In genomic region chr7:922334-923107, GRCh38 we compare ENCODE assay signal across 8 cellular contexts. TPM values are rescaled to one million over a fixed set of nuclear protein-coding genes. Genes with fewer than 3 reads are reported as not detected.
DNase-seq lines count a peak whose midpoint lies in the region; ATAC-seq lines count a peak whose summit lies in the region.

No MANE protein-coding gene starts in this region.

- DNase-seq in activated CD8-positive, alpha-beta memory T cell treated with anti-CD3 and anti-CD28 coated beads, Interleukin-2, amount 10 ng/mL, durations not matched to agents 7 days and 5 days: peak; percentile 54
- DNase-seq in islet precursor cell (peak; percentile 44), amygdala (lab: John Stamatoyannopoulos, UW) (no peak), NCI-H187 treated with DMSO at 0.1 percent for 48 hours (lab: John Stamatoyannopoulos, UW) (no peak), AG20443 (ENCODE audit: low spot score) (no peak), NCI-H446 (lab: John Stamatoyannopoulos, UW) (no peak)
- peak in 1 of 2 donors; percentile 52 for DNase-seq in stimulated activated naive CD8-positive, alpha-beta T cell treated with anti-CD3 and anti-CD28 coated beads, Interleukin-15, amount 100 ng/mL, for 72 hours

- ATAC-seq in HG03442 (IDR thresholded peaks at IDR 0.05; ENCODE audit: unreplicated experiment): peak; percentile 2
- ATAC-seq in activated CD8-positive, alpha-beta memory T cell treated with anti-CD3 and anti-CD28 coated beads, Interleukin-2, amount 10 ng/mL, durations not matched to agents 7 days and 5 days: no peak
- ATAC-seq in stimulated activated naive CD8-positive, alpha-beta T cell treated with anti-CD3 and anti-CD28 coated beads, Interleukin-15, amount 100 ng/mL, for 72 hours: peak; percentile 10

- peak overlapping the region; percentile 87 for H3K27ac Mint-ChIP-seq in activated CD8-positive, alpha-beta memory T cell treated with anti-CD3 and anti-CD28 coated beads, Interleukin-2, amount 10 ng/mL, durations not matched to agents 7 days and 5 days
- peak overlapping the region; percentile 95 to 97 for H3K27ac Mint-ChIP-seq in stimulated activated naive CD8-positive, alpha-beta T cell treated with anti-CD3 and anti-CD28 coated beads, Interleukin-15, amount 100 ng/mL, for 72 hours

- H3K4me1 Mint-ChIP-seq in activated CD8-positive, alpha-beta memory T cell treated with anti-CD3 and anti-CD28 coated beads, Interleukin-2, amount 10 ng/mL, durations not matched to agents 7 days and 5 days: peaks cover 42% of the 10 kb centered on the region
- H3K4me1 Mint-ChIP-seq in stimulated activated naive CD8-positive, alpha-beta T cell treated with anti-CD3 and anti-CD28 coated beads, Interleukin-15, amount 100 ng/mL, for 72 hours: peaks cover 82% of the 10 kb centered on the region

- H3K27me3 Mint-ChIP-seq in activated CD8-positive, alpha-beta memory T cell treated with anti-CD3 and anti-CD28 coated beads, Interleukin-2, amount 10 ng/mL, durations not matched to agents 7 days and 5 days: peaks cover 11% of the 10 kb centered on the region
- no peaks in the 10 kb centered on the region for H3K27me3 Mint-ChIP-seq in stimulated activated naive CD8-positive, alpha-beta T cell treated with anti-CD3 and anti-CD28 coated beads, Interleukin-15, amount 100 ng/mL, for 72 hours

- peak overlapping the region; percentile 67 for H3K4me3 Mint-ChIP-seq in activated CD8-positive, alpha-beta memory T cell treated with anti-CD3 and anti-CD28 coated beads, Interleukin-2, amount 10 ng/mL, durations not matched to agents 7 days and 5 days
- H3K4me3 Mint-ChIP-seq in stimulated activated naive CD8-positive, alpha-beta T cell treated with anti-CD3 and anti-CD28 coated beads, Interleukin-15, amount 100 ng/mL, for 72 hours: peak overlapping the region; percentile 88 to 91

- H3K36me3 Mint-ChIP-seq in activated CD8-positive, alpha-beta memory T cell treated with anti-CD3 and anti-CD28 coated beads, Interleukin-2, amount 10 ng/mL, durations not matched to agents 7 days and 5 days: peaks cover 1% of the 10 kb centered on the region

- CTCF ChIA-PET in activated CD8-positive, alpha-beta memory T cell treated with anti-CD3 and anti-CD28 coated beads, Interleukin-2, amount 10 ng/mL, durations not matched to agents 7 days and 5 days (lab: Charles Lee): interaction anchor here (1.1 to 2.3 kb wide), 6 partner anchors 8 to 254 kb away, joined by 3 to 7 read pairs (median 4); no protein-coding TSS in a partner anchor

- no peaks in the 10 kb centered on the region for H3K9me3 Mint-ChIP-seq in activated CD8-positive, alpha-beta memory T cell treated with anti-CD3 and anti-CD28 coated beads, Interleukin-2, amount 10 ng/mL, durations not matched to agents 7 days and 5 days (ENCODE audit: low read depth)
- H3K9me3 Mint-ChIP-seq in stimulated activated naive CD8-positive, alpha-beta T cell treated with anti-CD3 and anti-CD28 coated beads, Interleukin-15, amount 100 ng/mL, for 72 hours: no peaks in the 10 kb centered on the region

RNA-seq across cellular contexts. Expression of gene ADAP1, which starts 32.0 kb away (rescaled TPM):
- total RNA-seq in activated CD8-positive, alpha-beta memory T cell treated with anti-CD3 and anti-CD28 coated beads, Interleukin-2, amount 10 ng/mL, durations not matched to agents 7 days and 5 days: 10 to 100 TPM; 12.4 to 30.8 TPM

RNA-seq across cellular contexts. Expression of gene GET4, which starts 46.2 kb away (rescaled TPM):
- 10 to 100 TPM; 38.0 to 39.2 TPM for total RNA-seq in activated CD8-positive, alpha-beta memory T cell treated with anti-CD3 and anti-CD28 coated beads, Interleukin-2, amount 10 ng/mL, durations not matched to agents 7 days and 5 days

RNA-seq across cellular contexts. Expression of gene COX19, which starts 52.8 kb away (rescaled TPM):
- total RNA-seq in activated CD8-positive, alpha-beta memory T cell treated with anti-CD3 and anti-CD28 coated beads, Interleukin-2, amount 10 ng/mL, durations not matched to agents 7 days and 5 days: 10 to 100 TPM; 18.7 to 18.9 TPM

Comparison
In these comparisons a context has a peak if more than half of its experiments do, and no peak if none do; other contexts are left out.
1. DNase-seq: peak in activated CD8-positive, alpha-beta memory T cell treated with anti-CD3 and anti-CD28 coated beads, Interleukin-2, amount 10 ng/mL, durations not matched to agents 7 days and 5 days (single experiment) and islet precursor cell (single experiment); none in amygdala (0 of 56), NCI-H187 treated with DMSO at 0.1 percent for 48 hours (single experiment), AG20443 (single experiment) and NCI-H446 (0 of 2).